Comparison of ENCODE assay signal across 23 cellular contexts in genomic region chr7:90269163-90269562, GRCh38. TPM values are rescaled to one million over a fixed set of nuclear protein-coding genes. Genes with fewer than 3 reads are reported as not detected.
A peak's percentile ranks its signal among the peaks of the same experiment; 100 is the strongest.
DNase-seq lines count a peak whose midpoint lies in the region; ATAC-seq and TF ChIP-seq lines count a peak whose summit lies in the region.
"Had no signal": no experiment of that assay in that cellular context is flagged by ENCODE, and none has a peak within 500 bp of the region (broad histone marks: within the 10 kb centered on the region; RNA-seq: fewer than 3 reads in every experiment).

No MANE protein-coding gene starts in this region.

- H3K4me3 ChIP-seq in LNCaP clone FGC (ENCODE audit: low read depth, low read length) (no peak overlapping the region), subcutaneous abdominal adipose tissue (ENCODE audit: low read depth in 1 of 5, low read length in 5 of 5) (no peak overlapping the region)

- no peak overlapping the region for H3K9ac ChIP-seq in subcutaneous abdominal adipose tissue (ENCODE audit: low read length in 5 of 5)
- H3K9ac ChIP-seq: KMS-11 had no signal

- H3K27me3 ChIP-seq in subcutaneous abdominal adipose tissue (ENCODE audit: control insufficient read depth in 5 of 5, insufficient read depth in 4 of 5, low read length in 5 of 5) = no peaks in the 10 kb centered on the region

- H3K9me3 ChIP-seq in subcutaneous abdominal adipose tissue (ENCODE audit: control insufficient read depth in 5 of 5, low read length in 5 of 5) = no peaks in the 10 kb centered on the region
- H3K9me3 ChIP-seq: BE2C had no signal

- TF ChIP-seq CTCF in LNCaP clone FGC (IDR thresholded peaks at IDR 0.05; ENCODE audit: control insufficient read depth, extremely low read depth, insufficient read depth) = no peak

- intact Hi-C loops in left colon (cut with DNase I, micrococcal nuclease) = no loop called here

- no peaks in the 10 kb centered on the region for H3K36me3 ChIP-seq in subcutaneous abdominal adipose tissue (ENCODE audit: control insufficient read depth in 5 of 5, insufficient read depth in 5 of 5, low read length in 5 of 5)
- H3K36me3 ChIP-seq: BE2C had no signal

- peak; percentile 19 for ATAC-seq in left colon
- ATAC-seq: Panc1 had no signal

- H3K27ac ChIP-seq in subcutaneous abdominal adipose tissue (ENCODE audit: low read depth, low read length) = peak overlapping the region; percentile 9
- H3K27ac ChIP-seq: KMS-11, RWPE1 had no signal

- peak; percentile 11 for DNase-seq in DMS53 (lab: John Stamatoyannopoulos, UW)
- DNase-seq in DMS53 treated with DMSO at 0.1 percent for 48 hours (lab: John Stamatoyannopoulos, UW; ENCODE audit: unreplicated experiment) = no peak
- peak; percentile 76 for DNase-seq in LNCaP clone FGC (ENCODE audit: low read depth)
- DNase-seq in left colon = no peak
- no peak for DNase-seq in glomerular visceral epithelial cell (ENCODE audit: extremely low spot score)
- DNase-seq in SIG-M5 treated with dmso at 0.1 percent for 504 hours (lab: John Stamatoyannopoulos, UW; ENCODE audit: unreplicated experiment) = no peak
- DNase-seq in COLO668 (lab: John Stamatoyannopoulos, UW; ENCODE audit: unreplicated experiment) = no peak
- DNase-seq: 8988T, ACHN, BE2C, NCI-H1048, NCI-H1417, NCI-H1694, NCI-H2029 treated with DMSO at 0.1 percent for 48 hours, NCI-H2171 treated with DMSO at 0.1 percent for 48 hours, NCI-H524, NCI-H82, SHP77, SW 1271 had no signal

- peaks cover 0 to 32% (median 18%) of the 10 kb centered on the region in 5 donors for H3K4me1 ChIP-seq in subcutaneous abdominal adipose tissue (ENCODE audit: control insufficient read depth in 5 of 5, insufficient read depth in 5 of 5, low read length in 5 of 5)
- H3K4me1 ChIP-seq: BE2C had no signal

RNA-seq across cellular contexts. Expression of gene CFAP69, which starts 24.2 kb away (rescaled TPM):
- 1 to 10 TPM; 3.5 to 5.9 TPM for total RNA-seq in left colon

RNA-seq across cellular contexts. Expression of gene FAM237B, which starts 51.9 kb away (rescaled TPM):
- not detected for total RNA-seq in left colon

RNA-seq across cellular contexts. Expression of gene STEAP2, which starts 57.6 kb away (rescaled TPM):
- 10 to 100 TPM; 16.2 to 25.2 TPM for total RNA-seq in left colon

Comparison
In these comparisons a context has a peak if more than half of its experiments do, and no peak if none do; other contexts are left out.
1. DNase-seq: peak in DMS53 (single experiment) and LNCaP clone FGC (single experiment); none in DMS53 treated with DMSO at 0.1 percent for 48 hours (single experiment), left colon (0 of 2), glomerular visceral epithelial cell (single experiment), SIG-M5 treated with dmso at 0.1 percent for 504 hours (single experiment) and COLO668 (single experiment).